ENCODE assay signal across 8 cellular contexts in the genomic region with DNA sequence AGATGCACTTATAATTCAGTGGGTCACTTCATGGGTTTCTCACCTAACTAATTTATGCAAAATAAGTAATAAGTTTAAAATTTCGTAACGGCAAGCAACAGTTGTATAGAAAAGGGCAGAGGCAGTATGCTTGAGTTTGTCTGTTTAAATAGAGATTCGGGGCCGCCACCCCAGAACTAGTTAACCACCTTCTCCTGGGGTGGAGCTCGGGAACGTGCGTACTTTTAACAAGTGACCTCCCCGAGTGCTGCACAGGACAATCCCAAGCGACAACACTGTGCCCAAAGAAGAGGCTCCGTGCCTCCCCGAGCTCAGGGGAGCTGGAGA. TPM values are rescaled to one million over a fixed set of nuclear protein-coding genes. Genes with fewer than 3 reads are reported as not detected.
DNase-seq lines count a peak whose midpoint lies in the region; ATAC-seq and TF ChIP-seq lines count a peak whose summit lies in the region.

No MANE protein-coding gene starts in this region.

- WGBS in esophagus squamous epithelium, 2 donors, result 1 to 2% methylated on average over 11 of the region's 11 CpGs
- WGBS in psoas muscle, 3 donors, result 0% methylated on average over 11 of the region's 11 CpGs

- H3K9me3 ChIP-seq in esophagus squamous epithelium (no peaks in the 10 kb centered on the region), psoas muscle (no peaks in the 10 kb centered on the region)

- intact Hi-C loops in esophagus squamous epithelium (cut with DNase I) (loop anchor here (10.0 kb wide), 1 partner anchor 120 kb away; a partner anchor contains a TSS), psoas muscle (cut with DNase I) (loop anchor here in 1 of 2 donors (10.0 kb wide), 1 partner anchor 530 kb away; no protein-coding TSS in a partner anchor)

- H3K4me1 ChIP-seq in esophagus squamous epithelium (peaks cover 8 to 46% (median 16%) of the 10 kb centered on the region in 3 donors), psoas muscle (peaks cover 37% of the 10 kb centered on the region)

- DNase-seq in RKO (ENCODE audit: low spot score) (peak; percentile 49), esophagus squamous epithelium (lab: John Stamatoyannopoulos, UW) (no peak), psoas muscle (no peak), NCI-H1092 (lab: John Stamatoyannopoulos, UW) (no peak), AG08395 (ENCODE audit: low spot score) (no peak)
- no peak for DNase-seq in stimulated activated CD4-positive, alpha-beta T cell treated with anti-CD3 and anti-CD28 coated beads, Interleukin-4, amount 100 ng/mL, for 4 hours

- no peak for TF ChIP-seq POLR2A in esophagus squamous epithelium (IDR thresholded peaks at IDR 0.05)

- peak overlapping the region; percentile 75 to 94 (median 86) for H3K4me3 ChIP-seq in esophagus squamous epithelium
- peak overlapping the region; percentile 80 for H3K4me3 ChIP-seq in psoas muscle

- H3K36me3 ChIP-seq in esophagus squamous epithelium (peaks cover 0 to 37% (median 0%) of the 10 kb centered on the region in 3 donors), psoas muscle (ENCODE audit: insufficient read depth in 1 of 2, low read depth in 1 of 2) (peaks cover 0 to 41% of the 10 kb centered on the region in 2 donors)

- ATAC-seq in GM18499 (IDR thresholded peaks at IDR 0.05; ENCODE audit: insufficient read depth, unreplicated experiment) (peak; percentile 1), psoas muscle (no peak), GM18858 (IDR thresholded peaks at IDR 0.05; ENCODE audit: unreplicated experiment) (no peak)

- H3K27me3 ChIP-seq in esophagus squamous epithelium, result no peaks in the 10 kb centered on the region
- no peaks in the 10 kb centered on the region for H3K27me3 ChIP-seq in psoas muscle (ENCODE audit: insufficient read depth in 3 of 3, low read length in 2 of 3)

- TF ChIP-seq CTCF in esophagus squamous epithelium (IDR thresholded peaks at IDR 0.05) (no peak), psoas muscle (IDR thresholded peaks at IDR 0.05) (no peak)

- H3K27ac ChIP-seq in esophagus squamous epithelium, result peak overlapping the region; percentile 84 to 92 (median 90)
- peak overlapping the region; percentile 82 for H3K27ac ChIP-seq in psoas muscle

RNA-seq across cellular contexts. Expression of a gene that starts 0.4 kb away (rescaled TPM):
- total RNA-seq in esophagus squamous epithelium (10 to 100 TPM; 42.5 to 74.7 (median 57.1) TPM), psoas muscle (100 to 1,000 TPM in 1 of 4 donors, 10 to 100 TPM in 3; 53.2 to 121 (median 71.0) TPM)
- 100 to 1,000 TPM in 1 of 3 donors, 10 to 100 TPM in 2; 70.8 to 252 (median 81.6) TPM for polyA plus RNA-seq in psoas muscle
